8 cellular contexts compared by ENCODE assay signal in the genomic region with DNA sequence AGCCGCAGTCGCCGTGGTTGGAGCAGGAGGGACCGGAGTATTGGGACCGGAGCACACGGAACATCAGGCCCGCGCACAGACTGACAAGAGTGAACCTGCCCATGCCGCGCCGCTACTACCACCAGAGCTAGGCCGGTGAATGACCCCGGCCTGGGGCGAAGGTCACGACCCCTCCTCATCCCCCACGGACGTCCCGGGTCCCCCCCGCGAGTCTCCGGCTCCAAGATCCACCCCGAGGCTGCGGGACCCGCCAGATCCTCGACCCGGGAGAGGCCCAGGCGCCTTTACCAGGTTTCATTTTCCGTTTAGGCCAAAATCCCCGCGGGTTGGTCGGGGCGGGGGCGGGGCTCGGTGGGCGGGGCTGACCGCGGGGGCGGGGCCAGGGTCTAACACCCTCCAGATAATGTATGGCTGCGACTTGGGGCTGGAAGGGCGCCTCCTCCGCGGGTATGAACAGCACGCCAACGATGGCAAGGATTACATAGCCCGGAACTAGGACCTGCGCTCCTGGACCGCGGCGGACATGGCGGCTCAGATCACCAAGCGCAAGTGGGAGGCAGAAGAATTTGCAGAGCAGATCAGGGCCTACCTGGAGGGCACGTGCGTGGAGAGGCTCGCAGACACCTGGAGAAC. TPM values are rescaled to one million over a fixed set of nuclear protein-coding genes. Genes with fewer than 3 reads are reported as not detected.
A peak's percentile ranks its signal among the peaks of the same experiment; 100 is the strongest.
DNase-seq lines count a peak whose midpoint lies in the region; ATAC-seq and TF ChIP-seq lines count a peak whose summit lies in the region.

No MANE protein-coding gene starts in this region.

- TF ChIP-seq EP300 in ovary (IDR thresholded peaks at IDR 0.05): no peak

- WGBS in ovary, 3 donors: 2 to 13% methylated on average over 30 to 54 of the region's 54 CpGs; no CpG with 5 or more reads in 1 of the 3 donors

- peak; percentile 87 for DNase-seq in DMS53 (lab: John Stamatoyannopoulos, UW)
- DNase-seq in NOMO-1 treated with DMSO at 0.1 percent for 48 hours (lab: John Stamatoyannopoulos, UW; ENCODE audit: unreplicated experiment): peak; percentile 75
- peak; percentile 58 for DNase-seq in activated T-helper 1 cell treated with Interleukin-2 at 50 U/mL for 16 hours (ENCODE audit: low read depth)
- DNase-seq in fibroblast of mammary gland (ENCODE audit: low read depth): peak; percentile 51
- peak; percentile 75 to 84 (median 83) for DNase-seq in ovary
- no peak for DNase-seq in thoracic aorta (ENCODE audit: low spot score)
- no peak for DNase-seq in SHP77 treated with DMSO at 0.1 percent for 48 hours (lab: John Stamatoyannopoulos, UW)

- peak; percentile 66 for ATAC-seq in HG02571 (IDR thresholded peaks at IDR 0.05; ENCODE audit: unreplicated experiment)
- ATAC-seq in thoracic aorta (ENCODE audit: insufficient number of reproducible peaks, low FRiP score, low read depth): peak; percentile 61

- TF ChIP-seq CTCF in fibroblast of mammary gland (conservative IDR thresholded peaks at IDR 0.05; ENCODE audit: control insufficient read depth, insufficient read depth, low read depth, low read length) (no peak), ovary (IDR thresholded peaks at IDR 0.05) (peak in 2 of 3 donors; percentile 5 to 9), thoracic aorta (IDR thresholded peaks at IDR 0.05) (no peak)

- H3K4me3 ChIP-seq in fibroblast of mammary gland (ENCODE audit: control insufficient read depth, low read depth, low read length) (peak overlapping the region; percentile 60), ovary (peak overlapping the region; percentile 76), thoracic aorta (peak overlapping the region; percentile 95)

- H3K36me3 ChIP-seq in ovary (no peaks in the 10 kb centered on the region), thoracic aorta (no peaks in the 10 kb centered on the region)

- H3K27me3 ChIP-seq in ovary (no peaks in the 10 kb centered on the region), thoracic aorta (replicated peaks; ENCODE audit: insufficient read depth) (no peaks in the 10 kb centered on the region)

- no peaks in the 10 kb centered on the region for H3K9me3 ChIP-seq in ovary
- H3K9me3 ChIP-seq in thoracic aorta: no peaks in the 10 kb centered on the region

- H3K27ac ChIP-seq in ovary (peak overlapping the region in 1 of 2 donors; percentile 98), thoracic aorta (peak overlapping the region in 1 of 2 donors; percentile 91)

- peak; percentile 49 for TF ChIP-seq POLR2A in ovary (IDR thresholded peaks at IDR 0.05)

- intact Hi-C loops in ovary (cut with DNase I): loop anchor here in 1 of 4 donors (5.0 kb wide), 2 partner anchors 40 to 50 kb away; no protein-coding TSS in a partner anchor

- no peaks in the 10 kb centered on the region for H3K4me1 ChIP-seq in ovary (ENCODE audit: insufficient read depth)
- H3K4me1 ChIP-seq in thoracic aorta (ENCODE audit: control insufficient read depth in 1 of 2, low read depth in 2 of 2): peaks cover 0 to 3% of the 10 kb centered on the region in 2 donors

RNA-seq across cellular contexts. Expression of a gene that starts 15.4 kb away (rescaled TPM):
- total RNA-seq in ovary (100 to 1,000 TPM; 269 to 430 (median 310) TPM), thoracic aorta (100 to 1,000 TPM; 525 to 870 TPM)
- polyA plus RNA-seq in ovary: 100 to 1,000 TPM; 511 to 543 TPM

Comparison
In these comparisons a context has a peak if more than half of its experiments do, and no peak if none do; other contexts are left out.
1. DNase-seq: peak in DMS53 (single experiment), NOMO-1 treated with DMSO at 0.1 percent for 48 hours (single experiment), activated T-helper 1 cell treated with Interleukin-2 at 50 U/mL for 16 hours (single experiment), fibroblast of mammary gland (single experiment) and ovary (5 of 5); none in thoracic aorta (single experiment) and SHP77 treated with DMSO at 0.1 percent for 48 hours (single experiment).
2. CTCF ChIP-seq: peak in ovary (2 of 3); none in fibroblast of mammary gland (single experiment) and thoracic aorta (single experiment).
3. Peak in every context shown above with its lines, with median percentiles within 50 percentile points of each other: H3K4me3 ChIP-seq.